Comparison of ENCODE assay signal across 8 cellular contexts in the genomic region with DNA sequence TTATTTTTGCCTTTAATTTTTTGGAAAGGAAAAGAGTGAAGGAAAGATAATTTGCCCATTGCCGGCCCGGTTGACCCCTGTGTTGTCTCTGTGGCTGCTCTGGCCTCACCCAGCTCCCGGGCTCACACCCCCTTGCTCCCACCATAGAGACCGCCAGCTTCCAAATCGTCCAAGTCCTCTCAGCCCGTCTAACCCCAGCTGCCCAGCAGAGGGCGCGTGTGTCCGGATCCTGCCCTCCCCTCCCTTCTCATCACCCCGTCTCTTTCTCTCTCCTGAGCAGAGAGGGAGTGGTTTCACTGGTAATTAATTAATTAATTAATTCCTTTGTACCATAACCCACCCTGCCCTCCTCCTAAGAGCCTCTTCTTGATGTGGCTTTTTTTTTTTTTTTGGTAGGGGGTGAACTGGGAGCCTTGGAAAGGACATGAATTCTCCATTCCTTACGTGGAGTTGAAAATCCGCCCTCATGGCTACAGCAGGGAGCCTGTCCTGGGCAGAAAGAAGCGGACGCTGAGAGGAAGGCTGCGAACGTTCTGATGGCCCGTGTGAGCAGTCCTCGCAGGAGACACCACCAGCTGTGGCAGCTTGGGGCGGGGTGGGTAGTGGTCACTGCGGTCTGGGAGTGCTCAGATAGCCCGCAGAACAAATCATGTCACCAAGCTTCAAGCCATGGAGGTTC. TPM values are rescaled to one million over a fixed set of nuclear protein-coding genes. Genes with fewer than 3 reads are reported as not detected.
DNase-seq lines count a peak whose midpoint lies in the region; ATAC-seq, FAIRE-seq and TF ChIP-seq lines count a peak whose summit lies in the region.

No MANE protein-coding gene starts in this region.

- intact Hi-C loops in IMR-90 (cut with micrococcal nuclease) = loop anchor here (1.0 kb wide), 1 partner anchor 117 kb away; no protein-coding TSS in a partner anchor
- intact Hi-C loops in activated T-helper 1 cell treated with anti-CD3 and anti-CD28 coated beads, Interleukin-12 subunit alpha, Interleukin-12 subunit beta, Interleukin-2, Interleukin-4 antibody, amounts not matched to agents 30 ng/mL and 10 ng/mL and 1 ng/mL, durations not matched to agents 14 hours and 24 hours and 36 hours (cut with micrococcal nuclease) = loop anchor here (1.0 kb wide), 1 partner anchor 117 kb away; no protein-coding TSS in a partner anchor
- intact Hi-C loops in tibial artery (cut with DNase I; ENCODE audit: low total_unique reads) = no loop called here

- H3K4ac ChIP-seq in IMR-90 (ENCODE audit: low read depth, low read length) = no peak overlapping the region

- CTCF ChIA-PET in A549 (lab: Yijun Ruan, JAX) (interaction anchor here (0.6 to 9.9 kb wide), 26 partner anchors 9 to 1694 kb away, joined by 3 to 89 read pairs (median 4); a partner anchor contains a TSS), IMR-90 (lab: Yijun Ruan, JAX) (interaction anchor here (0.6 to 2.0 kb wide), 12 partner anchors 9 to 333 kb away, joined by 3 to 18 read pairs (median 3); no protein-coding TSS in a partner anchor)

- H3K4me2 ChIP-seq in A549 (peak overlapping the region; percentile 64), IMR-90 (ENCODE audit: low read depth, low read length) (no peak overlapping the region)

- dilution Hi-C loops in IMR-90 (cut with HindIII; ENCODE audit: low sequenced_read_pairs, unreplicated experiment) = no loop called here

- H2BK15ac ChIP-seq in IMR-90 (ENCODE audit: low read depth, low read length) = no peak overlapping the region

- WGBS in A549 (ENCODE audit: missing lambda C conversion rate) = 19% methylated on average over 21 of the region's 21 CpGs
- 60% methylated on average over 4 of the region's 21 CpGs; no CpG with 5 or more reads in 1 of the 2 experiments for WGBS in IMR-90 (ENCODE audit: extremely low coverage in 2 of 2, insufficient read length in 1 of 2), 2 experiments

- no peak overlapping the region for H4K91ac ChIP-seq in IMR-90 (ENCODE audit: insufficient read depth, low read depth, low read length)

- H3K4me3 ChIP-seq in A549 (peak overlapping the region; percentile 20; the same call in 1 of the 3 replicates), IMR-90 (ENCODE audit: insufficient read depth, low read depth, low read length) (no peak overlapping the region), foreskin fibroblast (ENCODE audit: low read depth in 1 of 2, low read length in 2 of 2) (no peak overlapping the region), tibial artery (no peak overlapping the region)

- H2BK20ac ChIP-seq in IMR-90 (ENCODE audit: low read depth, low read length) = no peak overlapping the region

- H3K36me3 Mint-ChIP-seq in activated T-helper 1 cell treated with anti-CD3 and anti-CD28 coated beads, Interleukin-12 subunit alpha, Interleukin-12 subunit beta, Interleukin-2, Interleukin-4 antibody, amounts not matched to agents 30 ng/mL and 10 ng/mL and 1 ng/mL, durations not matched to agents 14 hours and 24 hours and 36 hours (ENCODE audit: low read depth) = no peaks in the 10 kb centered on the region

- TF ChIP-seq RAD21 in A549 (conservative IDR thresholded peaks at IDR 0.05 in 1 of 2, IDR thresholded peaks at IDR 0.05 in 1 of 2) = peak; percentile 32 to 42; a peak in 1 of 5 replicates
- no peak; the same call in 1 of the 2 replicates for TF ChIP-seq RAD21 in IMR-90 (IDR thresholded peaks at IDR 0.05; ENCODE audit: low read length)

- TF ChIP-seq CTCF in A549 (IDR thresholded peaks at IDR 0.05) (peak; percentile 74), IMR-90 (conservative IDR thresholded peaks at IDR 0.05; ENCODE audit: low read depth, low read length) (peak; percentile 70), foreskin fibroblast (IDR thresholded peaks at IDR 0.05; ENCODE audit: low read depth, low read length) (peak; percentile 89), omental fat pad (IDR thresholded peaks at IDR 0.05) (peak in 1 of 3 donors; percentile 21), tibial artery (IDR thresholded peaks at IDR 0.05) (peak; percentile 55 to 72)

- H2AFZ ChIP-seq in IMR-90 (replicated peaks; ENCODE audit: low read length, poor library complexity) = peak overlapping the region; percentile 77

- TF ChIP-seq EP300 in A549 (IDR thresholded peaks at IDR 0.05) = no peak

- no peak overlapping the region for H3K56ac ChIP-seq in IMR-90 (ENCODE audit: extremely low read depth, insufficient read depth, low read length)

- H3K4me3 Mint-ChIP-seq in activated T-helper 1 cell treated with anti-CD3 and anti-CD28 coated beads, Interleukin-12 subunit alpha, Interleukin-12 subunit beta, Interleukin-2, Interleukin-4 antibody, amounts not matched to agents 30 ng/mL and 10 ng/mL and 1 ng/mL, durations not matched to agents 14 hours and 24 hours and 36 hours = no peak overlapping the region

- H3K23ac ChIP-seq in IMR-90 (ENCODE audit: low read depth, low read length) = no peak overlapping the region

- DNase-seq in A549 (ENCODE audit: low read depth in 1 of 2, low spot score in 1 of 2) (peak; percentile 60 to 80), IMR-90 (peak; percentile 28), RKO (ENCODE audit: low spot score) (peak; percentile 43), foreskin fibroblast (peak; percentile 17 to 67), omental fat pad (ENCODE audit: low spot score) (peak; percentile 44), tibial artery (peak in 1 of 2 donors; percentile 51)
- DNase-seq in activated T-helper 1 cell treated with anti-CD3 and anti-CD28 coated beads, Interleukin-12 subunit alpha, Interleukin-12 subunit beta, Interleukin-2, Interleukin-4 antibody, amounts not matched to agents 30 ng/mL and 10 ng/mL and 1 ng/mL, durations not matched to agents 14 hours and 24 hours and 36 hours (ENCODE audit: low spot score) = peak; percentile 38

- H3K4me1 Mint-ChIP-seq in activated T-helper 1 cell treated with anti-CD3 and anti-CD28 coated beads, Interleukin-12 subunit alpha, Interleukin-12 subunit beta, Interleukin-2, Interleukin-4 antibody, amounts not matched to agents 30 ng/mL and 10 ng/mL and 1 ng/mL, durations not matched to agents 14 hours and 24 hours and 36 hours (ENCODE audit: low read depth) = no peaks in the 10 kb centered on the region

- H4K20me1 ChIP-seq in IMR-90 (ENCODE audit: insufficient read depth, low read length) = no peaks in the 10 kb centered on the region

- H2BK120ac ChIP-seq in IMR-90 (ENCODE audit: low read depth, low read length) = no peak overlapping the region

- H2AK9ac ChIP-seq in IMR-90 (replicated peaks; ENCODE audit: low read depth, low read length, poor library complexity) = no peak overlapping the region

- no peak overlapping the region for H3K27ac ChIP-seq in A549
- H3K27ac ChIP-seq in IMR-90 (ENCODE audit: insufficient read depth, low read length) = no peak overlapping the region
- no peak overlapping the region for H3K27ac ChIP-seq in tibial artery

- H3K9me3 ChIP-seq in A549 (no peaks in the 10 kb centered on the region), IMR-90 (ENCODE audit: control insufficient read depth, insufficient read depth, low read length) (no peaks in the 10 kb centered on the region), tibial artery (no peaks in the 10 kb centered on the region)

- H2BK5ac ChIP-seq in IMR-90 (ENCODE audit: low read depth, low read length, poor library complexity, severe bottlenecking) = no peak overlapping the region

- POLR2A ChIA-PET in A549 (lab: Yijun Ruan, JAX) (interaction anchor here (1.0 kb wide), 1 partner anchor 124 kb away, joined by 4 read pairs; a partner anchor contains a TSS), IMR-90 (lab: Charles Lee; ENCODE audit: unreplicated experiment) (no interaction called here)

- no peaks in the 10 kb centered on the region for H3K9me3 Mint-ChIP-seq in activated T-helper 1 cell treated with anti-CD3 and anti-CD28 coated beads, Interleukin-12 subunit alpha, Interleukin-12 subunit beta, Interleukin-2, Interleukin-4 antibody, amounts not matched to agents 30 ng/mL and 10 ng/mL and 1 ng/mL, durations not matched to agents 14 hours and 24 hours and 36 hours

- no peaks in the 10 kb centered on the region for H3K9me1 ChIP-seq in IMR-90 (ENCODE audit: insufficient read depth, low read length)

- no peak overlapping the region for H3K14ac ChIP-seq in IMR-90 (replicated peaks; ENCODE audit: low read depth, low read length)

- H3K18ac ChIP-seq in IMR-90 (ENCODE audit: low read depth, low read length) = no peak overlapping the region

- no peak overlapping the region for H3K9ac ChIP-seq in IMR-90 (ENCODE audit: low read depth, low read length)

- BruUV-seq in IMR-90 (replicated peaks; lab: Mats Ljungman, UMichigan) = no TSS peak

- H3K36me3 ChIP-seq in IMR-90 (ENCODE audit: control insufficient read depth, insufficient read depth, low read length) (no peaks in the 10 kb centered on the region), tibial artery (no peaks in the 10 kb centered on the region)

- H4K8ac ChIP-seq in IMR-90 (ENCODE audit: low read depth in 2 of 2, low read length in 2 of 2) = no peak overlapping the region

- no peak overlapping the region for H2AK5ac ChIP-seq in IMR-90 (ENCODE audit: low read depth, low read length)

- no peak for TF ChIP-seq POLR2A in A549 (IDR thresholded peaks at IDR 0.05; ENCODE audit: low read length)
- no peak for TF ChIP-seq POLR2A in GM18505 (IDR thresholded peaks at IDR 0.05; ENCODE audit: borderline replicate concordance, extremely low read depth, insufficient read depth, insufficient read length)
- no peak for TF ChIP-seq POLR2A in IMR-90 (IDR thresholded peaks at IDR 0.05; ENCODE audit: low read depth, low read length)

- in situ Hi-C loops in IMR-90 (cut with MboI; ENCODE audit: low sequenced_read_pairs) = loop anchor here (10.0 kb wide), 1 partner anchor 372 kb away; no protein-coding TSS in a partner anchor

- ATAC-seq in A549 (peak; percentile 92 to 98), GM18505 (IDR thresholded peaks at IDR 0.05; ENCODE audit: unreplicated experiment) (peak; percentile 60), IMR-90 (ENCODE audit: low read depth) (peak; percentile 98), omental fat pad (ENCODE audit: low FRiP score) (peak; percentile 75)

- H3K27me3 ChIP-seq in IMR-90 (ENCODE audit: control insufficient read depth, insufficient read depth, low read length) = peaks cover 5% of the 10 kb centered on the region; the same call in 1 of the 2 replicates
- peaks cover 0 to 10% of the 10 kb centered on the region in 2 donors for H3K27me3 ChIP-seq in tibial artery

- H3K79me1 ChIP-seq in IMR-90 (ENCODE audit: low read depth in 1 of 2, low read length in 2 of 2) = no peaks in the 10 kb centered on the region

- no peak overlapping the region for H3K27ac Mint-ChIP-seq in activated T-helper 1 cell treated with anti-CD3 and anti-CD28 coated beads, Interleukin-12 subunit alpha, Interleukin-12 subunit beta, Interleukin-2, Interleukin-4 antibody, amounts not matched to agents 30 ng/mL and 10 ng/mL and 1 ng/mL, durations not matched to agents 14 hours and 24 hours and 36 hours

- no peak overlapping the region for H4K5ac ChIP-seq in IMR-90 (ENCODE audit: low read depth, low read length)

- no peak for FAIRE-seq in A549 (lab: Jason Lieb, UNC)

- H3K4me1 ChIP-seq in A549 (0 out of 3 replicates have a peak, but pooled peaks cover 5% of the 10 kb centered on the region), IMR-90 (ENCODE audit: control insufficient read depth, insufficient read depth, low read length) (no peaks in the 10 kb centered on the region), tibial artery (peaks cover 0 to 7% (median 0%) of the 10 kb centered on the region in 4 donors)

- peaks cover 21% of the 10 kb centered on the region for H3K27me3 Mint-ChIP-seq in activated T-helper 1 cell treated with anti-CD3 and anti-CD28 coated beads, Interleukin-12 subunit alpha, Interleukin-12 subunit beta, Interleukin-2, Interleukin-4 antibody, amounts not matched to agents 30 ng/mL and 10 ng/mL and 1 ng/mL, durations not matched to agents 14 hours and 24 hours and 36 hours (ENCODE audit: insufficient read depth)

RNA-seq across cellular contexts. Expression of a gene that starts 45.9 kb away (rescaled TPM):
- 1.1 and 1.4 TPM in 2 replicates for polyA plus RNA-seq in A549 (2011; rRNA removed)
- 0.24 and 0.51 TPM in 2 replicates for polyA plus RNA-seq in A549 (2012; cell fraction: cytosol; rRNA removed)
- 0.17 and 0.27 TPM in 2 replicates for polyA plus RNA-seq in A549 (2012; cell fraction: nucleus; rRNA removed)
- polyA plus RNA-seq in A549 (2017; fragmentation: RNase III; extraction: RNeasy Plus Mini Kit Qiagen cat#74134 plus additional on column Dnase treatment) = 0.20 to 0.24 TPM (median 0.21 TPM) in 3 replicates
- polyA minus RNA-seq in A549 (2011; rRNA and poly(A)+ RNA removed) = 0.73 and 1.1 TPM in 2 replicates
- total RNA-seq in IMR-90 (2012; rRNA removed) = under 0.01 and 0.18 TPM in 2 replicates
- 0.05 TPM in 1 of 2 replicates, not detected in the other for polyA plus RNA-seq in IMR-90 (2012; rRNA removed)
- 0.01 TPM in 1 of 2 replicates, not detected in the other for polyA plus RNA-seq in IMR-90 (2012; cell fraction: cytosol; rRNA removed)
- 0.01 TPM in 1 of 2 replicates, not detected in the other for polyA plus RNA-seq in IMR-90 (2012; cell fraction: nucleus; rRNA removed; ENCODE audit: low replicate concordance)
- total RNA-seq in activated T-helper 1 cell treated with anti-CD3 and anti-CD28 coated beads, Interleukin-12 subunit alpha, Interleukin-12 subunit beta, Interleukin-2, Interleukin-4 antibody, amounts not matched to agents 30 ng/mL and 10 ng/mL and 1 ng/mL, durations not matched to agents 14 hours and 24 hours and 36 hours = 43.8 and 45.6 TPM in 2 replicates
- total RNA-seq in omental fat pad = 100 to 1,000 TPM in 2 of 4 donors, 10 to 100 TPM in 2; 83.4 to 172 (median 113) TPM

Comparison
In these comparisons a context has a peak if more than half of its experiments do, and no peak if none do; other contexts are left out.
1. RNA of a gene that starts 45.9 kb away (total RNA-seq): 83.4 to 172 TPM in omental fat pad and 43.8 to 45.6 TPM in activated T-helper 1 cell treated with anti-CD3 and anti-CD28 coated beads, Interleukin-12 subunit alpha, Interleukin-12 subunit beta, Interleukin-2, Interleukin-4 antibody, amounts not matched to agents 30 ng/mL and 10 ng/mL and 1 ng/mL, durations not matched to agents 14 hours and 24 hours and 36 hours; under 0.01 to 0.18 TPM in IMR-90; every median in the first group is over 10 times any median in the second.
2. Peak in every context shown above with its lines, with median percentiles within 50 percentile points of each other: ATAC-seq.